ENCODE assay signal across 17 cellular contexts in the genomic region with DNA sequence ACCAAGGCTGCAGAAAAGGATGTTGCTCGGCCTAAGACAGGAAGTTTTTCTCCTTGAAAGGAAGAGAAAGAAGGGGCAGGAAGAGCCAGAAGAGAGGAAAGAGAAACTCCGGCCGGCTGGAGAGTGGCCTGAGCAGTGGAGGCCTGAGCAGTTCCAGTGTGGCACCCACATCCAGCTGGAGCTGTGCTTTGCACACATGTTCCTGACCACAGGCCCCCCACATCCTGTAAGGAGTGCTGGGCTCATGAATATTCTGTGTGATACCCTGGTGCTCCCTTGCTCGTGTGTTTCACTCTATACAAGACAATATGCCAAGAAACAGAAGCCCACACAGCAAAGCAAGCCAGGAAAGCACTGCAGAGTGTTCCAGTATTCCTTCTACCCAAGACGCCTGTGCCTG. TPM values are rescaled to one million over a fixed set of nuclear protein-coding genes. Genes with fewer than 3 reads are reported as not detected.
"Had no signal": no experiment of that assay in that cellular context is flagged by ENCODE, and none has a peak within 500 bp of the region (broad histone marks: within the 10 kb centered on the region; RNA-seq: fewer than 3 reads in every experiment).

No MANE protein-coding gene starts in this region.

- H3K4me1 ChIP-seq: esophagus muscularis mucosa, SJCRH30, tibial nerve had no signal

- H3K4me3 ChIP-seq: esophagus muscularis mucosa, left lung, mucosa of descending colon, SJCRH30, tibial nerve had no signal

- H3K27me3 Mint-ChIP-seq: stimulated activated naive B cell treated with anti-CD40 and anti-IgM and Interleukin-4, amounts not matched to agents 10 μg/mL and 1 μg/mL and 100 μg/mL, for 72 hours had no signal

- H3K27me3 ChIP-seq: esophagus muscularis mucosa, left lung, SJCRH30, tibial nerve had no signal

- H3K27ac ChIP-seq: esophagus muscularis mucosa, left lung, SJCRH30, tibial nerve had no signal

- DNase-seq: activated CD8-positive, alpha-beta memory T cell treated with anti-CD3 and anti-CD28 coated beads, Interleukin-2, amount 50 U/mL, for 48 hours; activated naive CD4-positive, alpha-beta T cell; hippocampal formation; kidney; mucosa of descending colon; natural killer cell; SJCRH30; stimulated activated CD4-positive, alpha-beta T cell treated with anti-CD3 and anti-CD28 coated beads, Interleukin-4, amount 100 ng/mL, for 1 hour; stimulated activated naive B cell treated with anti-CD40 and anti-IgM and Interleukin-4, amounts not matched to agents 10 μg/mL and 1 μg/mL and 100 μg/mL, for 72 hours; substantia nigra; T-helper 9 cell had no signal

- H3K9me3 ChIP-seq: esophagus muscularis mucosa, left lung, mucosa of descending colon, SJCRH30, tibial nerve had no signal

- ATAC-seq: left lung; mucosa of descending colon; natural killer cell; stimulated activated naive B cell treated with anti-CD40 and anti-IgM and Interleukin-4, amounts not matched to agents 10 μg/mL and 1 μg/mL and 100 μg/mL, for 72 hours had no signal

- H3K4me3 Mint-ChIP-seq: natural killer cell; stimulated activated naive B cell treated with anti-CD40 and anti-IgM and Interleukin-4, amounts not matched to agents 10 μg/mL and 1 μg/mL and 100 μg/mL, for 72 hours had no signal

- H3K27ac Mint-ChIP-seq: natural killer cell; stimulated activated naive B cell treated with anti-CD40 and anti-IgM and Interleukin-4, amounts not matched to agents 10 μg/mL and 1 μg/mL and 100 μg/mL, for 72 hours had no signal

- H3K9me3 Mint-ChIP-seq: natural killer cell; stimulated activated naive B cell treated with anti-CD40 and anti-IgM and Interleukin-4, amounts not matched to agents 10 μg/mL and 1 μg/mL and 100 μg/mL, for 72 hours had no signal

RNA-seq across cellular contexts. Expression of a gene that starts 41.5 kb away (rescaled TPM):
- total RNA-seq: cardiac septum, left lung, natural killer cell, renal cortical epithelial cell, SJCRH30, skeletal muscle tissue, tibial nerve had no signal

RNA-seq across cellular contexts. Expression of a gene that starts 49.7 kb away (rescaled TPM):
- total RNA-seq: cardiac septum, esophagus muscularis mucosa, mucosa of descending colon, natural killer cell, SJCRH30, tibial nerve had no signal
